ENCODE assay signal across 30 cellular contexts in the genomic region with DNA sequence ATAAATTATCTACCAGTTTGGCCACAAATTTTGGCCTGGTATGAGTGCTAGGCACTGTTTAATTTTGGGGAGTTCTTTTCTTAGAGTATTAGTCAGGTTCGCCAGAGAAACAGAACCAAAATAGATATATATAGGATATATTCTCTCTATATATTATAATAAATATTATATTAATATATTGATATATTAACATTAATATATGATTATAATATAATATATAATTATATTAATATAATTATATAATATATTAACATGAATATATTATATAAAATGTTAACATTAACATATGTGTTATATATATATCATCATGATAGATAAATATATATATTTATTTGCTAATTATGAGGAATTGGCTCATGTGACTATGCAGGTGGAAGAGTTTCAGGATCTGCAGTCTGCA.
"Had no signal": no experiment of that assay in that cellular context is flagged by ENCODE, and none has a peak within 500 bp of the region (broad histone marks: within the 10 kb centered on the region; RNA-seq: fewer than 3 reads in every experiment).

No MANE protein-coding gene starts in this region.

- H3K4me1 Mint-ChIP-seq: activated CD4-positive, alpha-beta memory T cell treated with anti-CD3 and anti-CD28 coated beads, Interleukin-2, amount 10 ng/mL, durations not matched to agents 7 days and 5 days; activated CD4-positive, alpha-beta T cell treated with anti-CD3 and anti-CD28 coated beads, Interleukin-2, amount 10 ng/mL, durations not matched to agents 7 days and 5 days; activated naive CD4-positive, alpha-beta T cell treated with anti-CD3 and anti-CD28 coated beads, Interleukin-2, amount 50 U/mL, for 24 hours; activated naive CD8-positive, alpha-beta T cell treated with anti-CD3 and anti-CD28 coated beads for 36 hours; activated naive CD8-positive, alpha-beta T cell treated with anti-CD3 and anti-CD28 coated beads, Interleukin-2, amount 50 U/mL, for 24 hours; T-helper 17 cell had no signal

- ATAC-seq: activated naive CD8-positive, alpha-beta T cell treated with anti-CD3 and anti-CD28 coated beads, Interleukin-2, amount 50 U/mL, for 24 hours; body of pancreas; T-helper 17 cell had no signal

- FAIRE-seq: endometrium, endothelial cell of umbilical vein had no signal

- H3K36me3 Mint-ChIP-seq: activated naive CD4-positive, alpha-beta T cell treated with anti-CD3 and anti-CD28 coated beads, Interleukin-2, amount 50 U/mL, for 24 hours; activated naive CD8-positive, alpha-beta T cell treated with anti-CD3 and anti-CD28 coated beads for 36 hours had no signal

- DNase-seq: activated CD4-positive, alpha-beta memory T cell treated with anti-CD3 and anti-CD28 coated beads, Interleukin-2, amount 10 ng/mL, durations not matched to agents 7 days and 5 days; activated CD4-positive, alpha-beta T cell treated with anti-CD3 and anti-CD28 coated beads for 1 hour; activated CD4-positive, alpha-beta T cell treated with anti-CD3 and anti-CD28 coated beads for 4 hours; activated CD4-positive, alpha-beta T cell treated with anti-CD3 and anti-CD28 coated beads, Interleukin-2, amount 10 ng/mL, durations not matched to agents 7 days and 5 days; activated CD4-positive, alpha-beta T cell treated with anti-CD3 and anti-CD28 coated beads, Interleukin-2, amount 50 U/mL, for 4 hours; activated CD8-positive, alpha-beta memory T cell treated with anti-CD3 and anti-CD28 coated beads for 24 hours; activated effector memory CD4-positive, alpha-beta T cell treated with anti-CD3 and anti-CD28 coated beads, Interleukin-2, amount 50 U/mL, for 16 hours; activated naive CD4-positive, alpha-beta T cell treated with anti-CD3 and anti-CD28 coated beads for 36 hours; activated naive CD8-positive, alpha-beta T cell treated with anti-CD3 and anti-CD28 coated beads for 36 hours; activated naive CD8-positive, alpha-beta T cell treated with anti-CD3 and anti-CD28 coated beads, Interleukin-2, amount 50 U/mL, for 24 hours; activated T-cell treated with anti-CD3 and anti-CD28 coated beads, Interleukin-2, amount 50 U/mL, for 48 hours; adrenal gland; amygdala; aorta; body of pancreas; caudate nucleus; colonic mucosa; effector CD8-positive, alpha-beta T cell; esophagus squamous epithelium; foreskin melanocyte; head of caudate nucleus; T-helper 1 cell; T-helper 17 cell; T1000 had no signal

- H3K9me3 Mint-ChIP-seq: activated naive CD4-positive, alpha-beta T cell treated with anti-CD3 and anti-CD28 coated beads for 36 hours; activated naive CD8-positive, alpha-beta T cell treated with anti-CD3 and anti-CD28 coated beads for 36 hours had no signal

- H3K27ac Mint-ChIP-seq: activated CD4-positive, alpha-beta memory T cell treated with anti-CD3 and anti-CD28 coated beads, Interleukin-2, amount 10 ng/mL, durations not matched to agents 7 days and 5 days; activated CD4-positive, alpha-beta T cell treated with anti-CD3 and anti-CD28 coated beads, Interleukin-2, amount 10 ng/mL, durations not matched to agents 7 days and 5 days; activated naive CD4-positive, alpha-beta T cell treated with anti-CD3 and anti-CD28 coated beads for 36 hours; activated naive CD4-positive, alpha-beta T cell treated with anti-CD3 and anti-CD28 coated beads, Interleukin-2, amount 50 U/mL, for 24 hours; activated naive CD8-positive, alpha-beta T cell treated with anti-CD3 and anti-CD28 coated beads for 36 hours; activated naive CD8-positive, alpha-beta T cell treated with anti-CD3 and anti-CD28 coated beads, Interleukin-2, amount 50 U/mL, for 24 hours; activated T-helper 1 cell treated with anti-CD3 and anti-CD28 coated beads, Interleukin-12 subunit alpha, Interleukin-12 subunit beta, Interleukin-2, Interleukin-4 antibody, amounts not matched to agents 30 ng/mL and 10 ng/mL and 1 ng/mL, durations not matched to agents 14 hours and 24 hours and 36 hours; activated T-helper 2 cell treated with anti-CD3 and anti-CD28 coated beads, Interferon-gamma antibody, Interleukin-2, Interleukin-4, amounts not matched to agents 10 μg/mL and 5 μg/mL and 100 μg/mL, durations not matched to agents 14 hours and 24 hours and 36 hours; T-helper 17 cell; T-helper 2 cell treated with Interferon-gamma antibody and Interleukin-4, amounts not matched to agents 5 μg/mL and 100 μg/mL, for 36 hours had no signal

- H3K4me3 Mint-ChIP-seq: activated CD4-positive, alpha-beta memory T cell treated with anti-CD3 and anti-CD28 coated beads, Interleukin-2, amount 10 ng/mL, durations not matched to agents 7 days and 5 days; activated CD4-positive, alpha-beta T cell treated with anti-CD3 and anti-CD28 coated beads, Interleukin-2, amount 10 ng/mL, durations not matched to agents 7 days and 5 days; activated naive CD4-positive, alpha-beta T cell treated with anti-CD3 and anti-CD28 coated beads for 36 hours; activated naive CD4-positive, alpha-beta T cell treated with anti-CD3 and anti-CD28 coated beads, Interleukin-2, amount 50 U/mL, for 24 hours; activated naive CD8-positive, alpha-beta T cell treated with anti-CD3 and anti-CD28 coated beads for 36 hours; activated naive CD8-positive, alpha-beta T cell treated with anti-CD3 and anti-CD28 coated beads, Interleukin-2, amount 50 U/mL, for 24 hours; activated T-helper 1 cell treated with anti-CD3 and anti-CD28 coated beads, Interleukin-12 subunit alpha, Interleukin-12 subunit beta, Interleukin-2, Interleukin-4 antibody, amounts not matched to agents 30 ng/mL and 10 ng/mL and 1 ng/mL, durations not matched to agents 14 hours and 24 hours and 36 hours; T-helper 17 cell; T-helper 2 cell treated with Interferon-gamma antibody and Interleukin-4, amounts not matched to agents 5 μg/mL and 100 μg/mL, for 36 hours had no signal
